Comparison of ENCODE assay signal across 26 cellular contexts in genomic region chr2:184780944-184781343, GRCh38.
"Had no signal": no experiment of that assay in that cellular context is flagged by ENCODE, and none has a peak within 500 bp of the region (broad histone marks: within the 10 kb centered on the region; RNA-seq: fewer than 3 reads in every experiment).

No MANE protein-coding gene starts in this region.

- H3K27me3 Mint-ChIP-seq: activated B cell treated with CpG ODN at 0.5 μM for 24 hours; activated CD4-positive, alpha-beta memory T cell treated with anti-CD3 and anti-CD28 coated beads for 36 hours; activated naive CD8-positive, alpha-beta T cell treated with anti-CD3 and anti-CD28 coated beads for 36 hours; dendritic cell treated with granulocyte-macrophage colony-stimulating factor and Interleukin-4, amounts not matched to agents 40 ng/mL and 50 ng/mL, for 4 days; memory B cell; natural killer cell treated with Interleukin-12 subunit alpha and Interleukin-12 subunit beta and Interleukin-15 and Interleukin-18, amount 100 ng/mL, for 72 hours; progenitor cell of endocrine pancreas; T-cell had no signal

- H3K9me3 Mint-ChIP-seq: activated B cell treated with CpG ODN at 0.5 μM for 24 hours; dendritic cell treated with granulocyte-macrophage colony-stimulating factor and Interleukin-4, amounts not matched to agents 40 ng/mL and 50 ng/mL, for 4 days had no signal

- H3K4me1 ChIP-seq: heart left ventricle, spleen, thyroid gland, upper lobe of right lung had no signal

- H3K4me3 Mint-ChIP-seq: activated B cell treated with CpG ODN at 0.5 μM for 24 hours; activated CD4-positive, alpha-beta memory T cell treated with anti-CD3 and anti-CD28 coated beads for 36 hours; activated naive CD8-positive, alpha-beta T cell treated with anti-CD3 and anti-CD28 coated beads for 36 hours; dendritic cell treated with granulocyte-macrophage colony-stimulating factor and Interleukin-4, amounts not matched to agents 40 ng/mL and 50 ng/mL, for 4 days; memory B cell; natural killer cell treated with Interleukin-12 subunit alpha and Interleukin-12 subunit beta and Interleukin-15 and Interleukin-18, amount 100 ng/mL, for 72 hours; T-cell; T-helper 2 cell treated with Interferon-gamma antibody and Interleukin-4, amounts not matched to agents 5 μg/mL and 100 μg/mL, for 36 hours had no signal

- H3K27ac Mint-ChIP-seq: activated B cell treated with CpG ODN at 0.5 μM for 24 hours; activated CD4-positive, alpha-beta memory T cell treated with anti-CD3 and anti-CD28 coated beads for 36 hours; activated naive CD8-positive, alpha-beta T cell treated with anti-CD3 and anti-CD28 coated beads for 36 hours; dendritic cell treated with granulocyte-macrophage colony-stimulating factor and Interleukin-4, amounts not matched to agents 40 ng/mL and 50 ng/mL, for 4 days; memory B cell; natural killer cell treated with Interleukin-12 subunit alpha and Interleukin-12 subunit beta and Interleukin-15 and Interleukin-18, amount 100 ng/mL, for 72 hours; progenitor cell of endocrine pancreas; T-cell; T-helper 2 cell treated with Interferon-gamma antibody and Interleukin-4, amounts not matched to agents 5 μg/mL and 100 μg/mL, for 36 hours had no signal

- H3K4me3 ChIP-seq: cardiac muscle cell, heart left ventricle, spleen, thyroid gland, upper lobe of right lung had no signal

- H3K36me3 Mint-ChIP-seq: activated CD4-positive, alpha-beta memory T cell treated with anti-CD3 and anti-CD28 coated beads for 36 hours; activated naive CD8-positive, alpha-beta T cell treated with anti-CD3 and anti-CD28 coated beads for 36 hours; memory B cell; natural killer cell treated with Interleukin-12 subunit alpha and Interleukin-12 subunit beta and Interleukin-15 and Interleukin-18, amount 100 ng/mL, for 72 hours; T-cell had no signal

- H3K27ac ChIP-seq: cardiac muscle cell, heart left ventricle, spleen, thyroid gland, upper lobe of right lung had no signal

- DNase-seq: activated B cell treated with CpG ODN at 0.5 μM for 24 hours; activated CD4-positive, alpha-beta memory T cell treated with anti-CD3 and anti-CD28 coated beads for 36 hours; activated CD4-positive, alpha-beta T cell treated with anti-CD3 and anti-CD28 coated beads for 48 hours; activated naive CD4-positive, alpha-beta T cell treated with Interleukin-2 at 50 U/mL for 16 hours; activated naive CD8-positive, alpha-beta T cell treated with anti-CD3 and anti-CD28 coated beads for 36 hours; activated T-cell treated with anti-CD3 and anti-CD28 coated beads, Interleukin-2, amount 50 U/mL, for 48 hours; amygdala; effector CD8-positive, alpha-beta T cell; heart left ventricle; left colon; retina; spleen; stimulated activated CD4-positive, alpha-beta T cell treated with anti-CD3 and anti-CD28 coated beads, Interleukin-4, amount 100 ng/mL, for 24 hours; stimulated activated naive CD4-positive, alpha-beta T cell treated with Interleukin-2 at 50 U/mL for 16 hours; substantia nigra; T-cell; thyroid gland; upper lobe of right lung had no signal

- H3K27me3 ChIP-seq: cardiac muscle cell, heart left ventricle, spleen, thyroid gland, upper lobe of right lung had no signal

- H3K36me3 ChIP-seq: cardiac muscle cell, heart left ventricle, spleen, thyroid gland, upper lobe of right lung had no signal

- FAIRE-seq: keratinocyte, TTC549 had no signal

- H3K9me3 ChIP-seq: heart left ventricle, spleen, thyroid gland, upper lobe of right lung had no signal

- ATAC-seq: heart left ventricle; left colon; natural killer cell treated with Interleukin-12 subunit alpha and Interleukin-12 subunit beta and Interleukin-15 and Interleukin-18, amount 100 ng/mL, for 72 hours; T-cell; upper lobe of right lung had no signal

- H3K4me1 Mint-ChIP-seq: activated B cell treated with CpG ODN at 0.5 μM for 24 hours; activated naive CD8-positive, alpha-beta T cell treated with anti-CD3 and anti-CD28 coated beads for 36 hours; T-cell had no signal
